1 cellular context compared by ENCODE assay signal in genomic region chr20:63214514-63214913, GRCh38.
TF ChIP-seq lines count a peak whose summit lies in the region.

No MANE protein-coding gene starts in this region.

TF ChIP-seq in A549, 52 proteins besides CTCF, POLR2A, EP300 and RAD21:
- no peak for TF ChIP-seq CHD4 (IDR thresholded peaks at IDR 0.05; ENCODE audit: borderline replicate concordance)
- TF ChIP-seq RARB (CRISPR knock-in tag; IDR thresholded peaks at IDR 0.05): no peak
- no peak for TF ChIP-seq EHF (CRISPR knock-in tag; IDR thresholded peaks at IDR 0.05)
- no peak for TF ChIP-seq PHF8 (IDR thresholded peaks at IDR 0.05; ENCODE audit: borderline replicate concordance, low read depth)
- no peak for TF ChIP-seq CBX8 (IDR thresholded peaks at IDR 0.05)
- TF ChIP-seq SREBF2 (IDR thresholded peaks at IDR 0.05): no peak
- TF ChIP-seq TP53 (CRISPR knock-in tag; IDR thresholded peaks at IDR 0.05): no peak
- TF ChIP-seq, protein P1, sequence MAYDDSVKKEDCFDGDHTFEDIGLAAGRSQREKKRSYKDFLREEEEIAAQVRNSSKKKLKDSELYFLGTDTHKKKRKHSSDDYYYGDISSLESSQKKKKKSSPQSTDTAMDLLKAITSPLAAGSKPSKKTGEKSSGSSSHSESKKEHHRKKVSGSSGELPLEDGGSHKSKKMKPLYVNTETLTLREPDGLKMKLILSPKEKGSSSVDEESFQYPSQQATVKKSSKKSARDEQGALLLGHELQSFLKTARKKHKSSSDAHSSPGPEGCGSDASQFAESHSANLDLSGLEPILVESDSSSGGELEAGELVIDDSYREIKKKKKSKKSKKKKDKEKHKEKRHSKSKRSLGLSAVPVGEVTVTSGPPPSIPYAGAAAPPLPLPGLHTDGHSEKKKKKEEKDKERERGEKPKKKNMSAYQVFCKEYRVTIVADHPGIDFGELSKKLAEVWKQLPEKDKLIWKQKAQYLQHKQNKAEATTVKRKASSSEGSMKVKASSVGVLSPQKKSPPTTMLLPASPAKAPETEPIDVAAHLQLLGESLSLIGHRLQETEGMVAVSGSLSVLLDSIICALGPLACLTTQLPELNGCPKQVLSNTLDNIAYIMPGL (CRISPR knock-in tag; IDR thresholded peaks at IDR 0.05; ENCODE audit: borderline replicate concordance): no peak
- TF ChIP-seq NR3C1 (IDR thresholded peaks at IDR 0.05): no peak
- no peak for TF ChIP-seq RFX5 (IDR thresholded peaks at IDR 0.05)
- TF ChIP-seq HDAC2 (IDR thresholded peaks at IDR 0.05): no peak
- no peak for TF ChIP-seq BHLHE40 (IDR thresholded peaks at IDR 0.05; ENCODE audit: low read depth, low read length)
- no peak for TF ChIP-seq RCOR1 (IDR thresholded peaks at IDR 0.05; ENCODE audit: low read depth, low read length)
- TF ChIP-seq KDM5A (IDR thresholded peaks at IDR 0.05): no peak
- TF ChIP-seq ESRRA (IDR thresholded peaks at IDR 0.05; ENCODE audit: borderline replicate concordance, low read length): no peak
TF ChIP-seq in A549: peak in this region for 0.
